In genomic region chr4:47915378-47915777, GRCh38 we compare ENCODE assay signal across 12 cellular contexts. TPM values are rescaled to one million over a fixed set of nuclear protein-coding genes. Genes with fewer than 3 reads are reported as not detected.
DNase-seq lines count a peak whose midpoint lies in the region; ATAC-seq and TF ChIP-seq lines count a peak whose summit lies in the region.
"Had no signal": no experiment of that assay in that cellular context is flagged by ENCODE, and none has a peak within 500 bp of the region (broad histone marks: within the 10 kb centered on the region; RNA-seq: fewer than 3 reads in every experiment).

No MANE protein-coding gene starts in this region.

- H4K20me1 ChIP-seq in SU-DHL-6 (ENCODE audit: low read depth, low read length): no peaks in the 10 kb centered on the region
- H4K20me1 ChIP-seq in hepatocyte (ENCODE audit: insufficient read depth, poor library complexity, severe bottlenecking): no peaks in the 10 kb centered on the region

- peaks cover 30% of the 10 kb centered on the region for H3K4me1 Mint-ChIP-seq in activated T-cell treated with anti-CD3 and anti-CD28 coated beads, Interleukin-2, amount 50 U/mL, for 4 hours (ENCODE audit: low read depth)
- peaks cover 28% of the 10 kb centered on the region for H3K4me1 Mint-ChIP-seq in stimulated activated memory B cell treated with anti-CD40 and anti-IgM and Interleukin-4, amounts not matched to agents 10 μg/mL and 1 μg/mL and 100 μg/mL, for 72 hours

- no peak for ATAC-seq in activated T-cell treated with anti-CD3 and anti-CD28 coated beads, Interleukin-2, amount 50 U/mL, for 4 hours
- no peak for ATAC-seq in stimulated activated memory B cell treated with anti-CD40 and anti-IgM and Interleukin-4, amounts not matched to agents 10 μg/mL and 1 μg/mL and 100 μg/mL, for 72 hours
- ATAC-seq in HG02623 (IDR thresholded peaks at IDR 0.05; ENCODE audit: unreplicated experiment): no peak

- peaks cover 7% of the 10 kb centered on the region for H3K4me1 ChIP-seq in hepatocyte (ENCODE audit: insufficient read depth)

- WGBS in hepatocyte (ENCODE audit: low lambda C conversion rate, missing lambda C conversion rate): 52% methylated on average over 3 of the region's 3 CpGs

- peak overlapping the region; percentile 70 for H3K4me3 ChIP-seq in SU-DHL-6 (ENCODE audit: insufficient read depth, low read length, poor library complexity, severe bottlenecking)
- peak overlapping the region; percentile 45 for H3K4me3 ChIP-seq in hepatocyte
- peak overlapping the region in 24 of 59 donors; percentile 68 to 99 (median 93) for H3K4me3 ChIP-seq in dorsolateral prefrontal cortex
- H3K4me3 ChIP-seq in coronary artery: no peak overlapping the region

- H3K9me3 ChIP-seq in SU-DHL-6 (ENCODE audit: insufficient read depth, low read length) (no peaks in the 10 kb centered on the region), hepatocyte (ENCODE audit: low read depth) (no peaks in the 10 kb centered on the region)

- peaks cover 11% of the 10 kb centered on the region for H3K36me3 Mint-ChIP-seq in activated T-cell treated with anti-CD3 and anti-CD28 coated beads, Interleukin-2, amount 50 U/mL, for 4 hours (ENCODE audit: insufficient read depth)
- H3K36me3 Mint-ChIP-seq in stimulated activated memory B cell treated with anti-CD40 and anti-IgM and Interleukin-4, amounts not matched to agents 10 μg/mL and 1 μg/mL and 100 μg/mL, for 72 hours: peaks cover 11% of the 10 kb centered on the region

- no peaks in the 10 kb centered on the region for H3K27me3 Mint-ChIP-seq in activated T-cell treated with anti-CD3 and anti-CD28 coated beads, Interleukin-2, amount 50 U/mL, for 4 hours (ENCODE audit: low read depth)
- H3K27me3 Mint-ChIP-seq in stimulated activated memory B cell treated with anti-CD40 and anti-IgM and Interleukin-4, amounts not matched to agents 10 μg/mL and 1 μg/mL and 100 μg/mL, for 72 hours: no peaks in the 10 kb centered on the region

- peak overlapping the region; percentile 89 for H3K27ac Mint-ChIP-seq in stimulated activated memory B cell treated with anti-CD40 and anti-IgM and Interleukin-4, amounts not matched to agents 10 μg/mL and 1 μg/mL and 100 μg/mL, for 72 hours

- TF ChIP-seq CTCF in SU-DHL-6 (IDR thresholded peaks at IDR 0.05; ENCODE audit: insufficient read depth, low read length, poor library complexity, severe bottlenecking) (no peak), hepatocyte (IDR thresholded peaks at IDR 0.05; ENCODE audit: poor library complexity) (no peak), dorsolateral prefrontal cortex (IDR thresholded peaks at IDR 0.05 in 54 of 56, conservative IDR thresholded peaks at IDR 0.05 in 2 of 56; ENCODE audit: low read depth in 1 of 56, partially characterized antibody in 56 of 56) (no peak), coronary artery (IDR thresholded peaks at IDR 0.05) (no peak)

- peak overlapping the region; percentile 56 for H3K9ac ChIP-seq in SU-DHL-6 (ENCODE audit: low read length)

- peak overlapping the region; percentile 96 for H3K4me3 Mint-ChIP-seq in activated T-cell treated with anti-CD3 and anti-CD28 coated beads, Interleukin-2, amount 50 U/mL, for 4 hours
- H3K4me3 Mint-ChIP-seq in stimulated activated memory B cell treated with anti-CD40 and anti-IgM and Interleukin-4, amounts not matched to agents 10 μg/mL and 1 μg/mL and 100 μg/mL, for 72 hours: peak overlapping the region; percentile 93

- peak overlapping the region; percentile 80 for H3K4me2 ChIP-seq in SU-DHL-6 (ENCODE audit: low read depth, low read length, poor library complexity, severe bottlenecking)
- H3K4me2 ChIP-seq in hepatocyte: peak overlapping the region; percentile 80

- H3K36me3 ChIP-seq in SU-DHL-6 (ENCODE audit: low read length) (peaks cover 3% of the 10 kb centered on the region; the same call in 1 of the 2 replicates), hepatocyte (replicated peaks; ENCODE audit: insufficient read depth, low read depth) (no peaks in the 10 kb centered on the region)

- H3K9me2 ChIP-seq in SU-DHL-6 (replicated peaks; ENCODE audit: insufficient read depth, low read length) (no peaks in the 10 kb centered on the region), hepatocyte (replicated peaks; ENCODE audit: insufficient read depth) (no peaks in the 10 kb centered on the region)

- H3F3A ChIP-seq in SU-DHL-6 (ENCODE audit: insufficient read depth): 0 out of 2 replicates have a peak, but pooled peaks cover 3% of the 10 kb centered on the region

- no peak for DNase-seq in activated T-cell treated with anti-CD3 and anti-CD28 coated beads, Interleukin-2, amount 50 U/mL, for 4 hours
- DNase-seq in activated T-cell treated with anti-CD3 and anti-CD28 coated beads for 4 hours (no peak), hepatocyte (ENCODE audit: low spot score) (no peak), dorsolateral prefrontal cortex (no peak), coronary artery (ENCODE audit: low spot score) (no peak)
- DNase-seq: heart left ventricle; NCI-H1417 treated with DMSO at 0.1 percent for 48 hours; occipital lobe; stimulated activated CD4-positive, alpha-beta T cell treated with anti-CD3 and anti-CD28 coated beads, Interleukin-4, amount 100 ng/mL, for 4 hours had no signal

- intact Hi-C loops in dorsolateral prefrontal cortex (cut with DNase I): loop anchor here in 1 of 2 donors (10.0 kb wide), 1 partner anchor 99 kb away; the partner anchor contains the start of genes CNGA1 and NIPAL1

- H2AFZ ChIP-seq in SU-DHL-6 (ENCODE audit: low read depth, low read length, severe bottlenecking) (peak overlapping the region; percentile 91), hepatocyte (peak overlapping the region; percentile 85)

- no peaks in the 10 kb centered on the region for H3K9me3 Mint-ChIP-seq in activated T-cell treated with anti-CD3 and anti-CD28 coated beads, Interleukin-2, amount 50 U/mL, for 4 hours
- no peaks in the 10 kb centered on the region for H3K9me3 Mint-ChIP-seq in stimulated activated memory B cell treated with anti-CD40 and anti-IgM and Interleukin-4, amounts not matched to agents 10 μg/mL and 1 μg/mL and 100 μg/mL, for 72 hours

- H3K79me2 ChIP-seq in SU-DHL-6 (ENCODE audit: insufficient read depth, low read length) (peaks cover 37% of the 10 kb centered on the region), hepatocyte (peaks cover 33% of the 10 kb centered on the region)

- H3K27ac ChIP-seq in SU-DHL-6 (ENCODE audit: low read depth, low read length) (no peak overlapping the region), hepatocyte (no peak overlapping the region), dorsolateral prefrontal cortex (peak overlapping the region in 1 of 59 donors; percentile 38), coronary artery (no peak overlapping the region)

- no peaks in the 10 kb centered on the region for H3K27me3 ChIP-seq in SU-DHL-6 (ENCODE audit: low read length)
- no peaks in the 10 kb centered on the region for H3K27me3 ChIP-seq in hepatocyte
- H3K27me3 ChIP-seq in dorsolateral prefrontal cortex: no peaks in the 10 kb centered on the region
- H3K27me3 ChIP-seq: heart left ventricle had no signal

RNA-seq across cellular contexts. Expression of gene NFXL1, which starts 1.0 kb away (rescaled TPM):
- 10 to 100 TPM in 2 of 3 donors, 1 to 10 TPM in 1; 7.7 to 11.0 (median 10.5) TPM for total RNA-seq in activated T-cell treated with anti-CD3 and anti-CD28 coated beads, Interleukin-2, amount 50 U/mL, for 4 hours
- 9.8 and 15.2 TPM in 2 replicates for total RNA-seq in hepatocyte
- 7.2 and 9.8 TPM in 2 replicates for polyA plus RNA-seq in hepatocyte
- 10 to 100 TPM; 15.0 to 36.5 (median 22.0) TPM for total RNA-seq in dorsolateral prefrontal cortex
